In genomic region chrX:66698273-66699204, GRCh38 we compare ENCODE assay signal across 25 cellular contexts.
"Had no signal": no experiment of that assay in that cellular context is flagged by ENCODE, and none has a peak within 500 bp of the region (broad histone marks: within the 10 kb centered on the region; RNA-seq: fewer than 3 reads in every experiment).

No MANE protein-coding gene starts in this region.

- H3K9me3 ChIP-seq: left ventricle myocardium inferior, lower lobe of right lung, sigmoid colon, thoracic aorta, transverse colon had no signal

- H2AFZ ChIP-seq: hepatocyte had no signal

- H3K4me1 Mint-ChIP-seq: endodermal cell, memory B cell, mesothelial cell of epicardium, natural killer cell, neural crest cell had no signal

- H3K4me1 ChIP-seq: foreskin keratinocyte, left ventricle myocardium inferior, lower lobe of right lung, sigmoid colon, stomach, transverse colon had no signal

- H3K4me3 Mint-ChIP-seq: endodermal cell, memory B cell, mesothelial cell of epicardium, natural killer cell, neural crest cell had no signal

- H3K36me3 ChIP-seq: left ventricle myocardium inferior, lower lobe of right lung, sigmoid colon, stomach, thoracic aorta, transverse colon had no signal

- H3K9me3 Mint-ChIP-seq: natural killer cell had no signal

- H3K4me3 ChIP-seq: hepatocyte, left ventricle myocardium inferior, lower lobe of right lung, sigmoid colon, skin epidermis, stomach, thoracic aorta, transverse colon had no signal

- H3K79me2 ChIP-seq: hepatocyte had no signal

- H3K4me2 ChIP-seq: hepatocyte had no signal

- H3K27ac Mint-ChIP-seq: endodermal cell, memory B cell, mesothelial cell of epicardium, natural killer cell had no signal

- ATAC-seq: foreskin keratinocyte, left cardiac atrium, lower lobe of right lung, natural killer cell had no signal

- H3K27me3 ChIP-seq: foreskin keratinocyte, hepatocyte, sigmoid colon, stomach, transverse colon had no signal

- H3K36me3 Mint-ChIP-seq: memory B cell, mesothelial cell of epicardium, natural killer cell had no signal

- H3K27ac ChIP-seq: foreskin keratinocyte, hepatocyte, left ventricle myocardium inferior, lower lobe of right lung, sigmoid colon, skin epidermis, stomach, thoracic aorta, transverse colon had no signal

- DNase-seq: effector CD4-positive, alpha-beta T cell; endodermal cell; erythroblast; foreskin keratinocyte; head of caudate nucleus; kidney; left cardiac atrium; left ventricle myocardium inferior; lower lobe of right lung; natural killer cell; posterior cingulate gyrus; sigmoid colon; stimulated activated CD4-positive, alpha-beta T cell treated with anti-CD3 and anti-CD28 coated beads, Interleukin-2, amount 100 ng/mL, for 24 hours; stimulated activated CD4-positive, alpha-beta T cell treated with anti-CD3 and anti-CD28 coated beads, Interleukin-4, amount 100 ng/mL, for 4 hours; stimulated activated naive CD4-positive, alpha-beta T cell; stomach; substantia nigra; transverse colon had no signal

- FAIRE-seq: endothelial cell of umbilical vein had no signal
